ENCODE assay signal across 8 cellular contexts in the genomic region with DNA sequence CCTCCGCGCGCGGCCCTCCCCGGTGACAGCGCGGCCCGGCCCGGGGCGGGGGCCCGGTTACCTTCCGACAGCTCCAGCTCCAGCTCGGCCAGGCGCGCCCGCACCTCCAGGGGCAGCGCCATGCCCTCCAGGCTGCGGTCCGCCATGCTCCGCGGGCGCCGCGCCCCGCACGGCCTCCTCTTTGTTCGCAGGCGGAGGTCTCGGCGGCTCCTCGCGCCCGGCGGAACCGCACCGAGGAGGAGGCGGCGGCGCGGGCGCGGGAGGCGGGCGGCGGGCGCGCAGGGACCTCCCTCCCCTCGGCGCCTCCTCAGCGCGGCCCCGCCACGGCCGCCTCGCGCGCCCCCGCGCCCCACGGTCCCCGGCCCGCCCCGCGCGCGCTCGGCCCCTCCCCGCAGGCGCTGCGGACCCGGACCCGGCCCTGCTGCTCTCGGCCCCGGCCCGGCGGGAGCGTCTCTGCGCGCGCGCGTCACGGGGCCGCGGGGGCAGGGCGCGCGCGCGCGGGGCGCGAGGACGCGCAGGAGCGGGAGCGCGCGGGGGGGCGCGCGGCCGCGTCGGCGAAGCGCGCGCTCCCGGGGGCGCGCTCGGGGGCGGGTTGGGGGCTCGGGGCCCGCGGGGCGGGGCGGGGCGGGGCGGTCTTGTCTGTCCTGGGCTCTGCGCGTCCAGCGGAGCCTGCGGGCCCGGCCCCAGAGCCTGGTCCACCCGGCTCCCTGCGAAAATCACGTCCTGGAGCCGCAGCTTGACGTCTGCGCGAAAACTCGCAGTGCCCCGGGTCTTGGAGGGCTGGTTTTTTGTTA. TPM values are rescaled to one million over a fixed set of nuclear protein-coding genes. Genes with fewer than 3 reads are reported as not detected.
DNase-seq lines count a peak whose midpoint lies in the region; ATAC-seq and TF ChIP-seq lines count a peak whose summit lies in the region.

DIP2C (minus strand) TSS at position 236 of the 794 bp plus-strand sequence; CDS start at position 146, 90 bp downstream.

- H3K9me3 Mint-ChIP-seq in activated T-cell treated with anti-CD3 and anti-CD28 coated beads, Interleukin-2, amount 50 U/mL, for 4 hours: no peaks in the 10 kb centered on the region
- no peaks in the 10 kb centered on the region for H3K9me3 Mint-ChIP-seq in effector memory CD8-positive, alpha-beta T cell

- 0% methylated on average over 14 of the region's 135 CpGs for WGBS in right lobe of liver (ENCODE audit: insufficient coverage, low coverage, low lambda C conversion rate, missing lambda C conversion rate)

- H3K9me3 ChIP-seq in right lobe of liver: no peaks in the 10 kb centered on the region

- H3K4me1 ChIP-seq in right lobe of liver: peaks cover 0 to 5% (median 3%) of the 10 kb centered on the region in 4 donors

- TF ChIP-seq CTCF in right lobe of liver (IDR thresholded peaks at IDR 0.05): no peak
- no peak for TF ChIP-seq CTCF in subcutaneous adipose tissue (IDR thresholded peaks at IDR 0.05; ENCODE audit: low read depth)

- no peak within 1 kb of the TSS for H3K4me3 Mint-ChIP-seq in activated T-cell treated with anti-CD3 and anti-CD28 coated beads, Interleukin-2, amount 50 U/mL, for 4 hours
- H3K4me3 Mint-ChIP-seq in effector memory CD8-positive, alpha-beta T cell: peak within 1 kb of the TSS; percentile 45 to 71

- H3K27me3 ChIP-seq in right lobe of liver: no peaks in the 10 kb centered on the region

- peaks cover 6% of the 10 kb centered on the region for H3K4me1 Mint-ChIP-seq in activated T-cell treated with anti-CD3 and anti-CD28 coated beads, Interleukin-2, amount 50 U/mL, for 4 hours (ENCODE audit: low read depth)
- H3K4me1 Mint-ChIP-seq in effector memory CD8-positive, alpha-beta T cell (ENCODE audit: low read depth in 2 of 2): peaks cover 0 to 5% of the 10 kb centered on the region in 2 donors

- DNase-seq in activated T-cell treated with anti-CD3 and anti-CD28 coated beads, Interleukin-2, amount 50 U/mL, for 4 hours: no peak
- DNase-seq in activated T-cell treated with anti-CD3 and anti-CD28 coated beads for 4 hours: no peak
- peak; percentile 75 for DNase-seq in RKO (ENCODE audit: low spot score)
- no peak for DNase-seq in effector memory CD8-positive, alpha-beta T cell
- DNase-seq in right lobe of liver: peak; percentile 82 to 86 (median 84)

- TF ChIP-seq POLR2A in right lobe of liver (IDR thresholded peaks at IDR 0.05): peak; percentile 60

- H3K27ac ChIP-seq in right lobe of liver: peak within 1 kb of the TSS; percentile 77 to 93 (median 90)

- H3K36me3 ChIP-seq in right lobe of liver: no peaks in the 10 kb centered on the region

- intact Hi-C loops in right lobe of liver (cut with DNase I): no loop called here

- H3K4me3 ChIP-seq in right lobe of liver: peak within 1 kb of the TSS; percentile 59 to 74 (median 65)

- H3K27ac Mint-ChIP-seq in effector memory CD8-positive, alpha-beta T cell: no peak within 1 kb of the TSS

- ATAC-seq in activated T-cell treated with anti-CD3 and anti-CD28 coated beads, Interleukin-2, amount 50 U/mL, for 4 hours: peak; percentile 23 to 39
- ATAC-seq in effector memory CD8-positive, alpha-beta T cell (replicated peaks): no peak
- peak; percentile 86 to 92 (median 88) for ATAC-seq in right lobe of liver
- ATAC-seq in HG03196 (IDR thresholded peaks at IDR 0.05; ENCODE audit: unreplicated experiment): no peak
- ATAC-seq in HG02973 (IDR thresholded peaks at IDR 0.05; ENCODE audit: unreplicated experiment): no peak

- peaks cover 49% of the 10 kb centered on the region for H3K27me3 Mint-ChIP-seq in activated T-cell treated with anti-CD3 and anti-CD28 coated beads, Interleukin-2, amount 50 U/mL, for 4 hours (ENCODE audit: low read depth)
- H3K27me3 Mint-ChIP-seq in effector memory CD8-positive, alpha-beta T cell: peaks cover 53 to 70% of the 10 kb centered on the region in 2 donors

- no peaks in the 10 kb centered on the region for H3K36me3 Mint-ChIP-seq in activated T-cell treated with anti-CD3 and anti-CD28 coated beads, Interleukin-2, amount 50 U/mL, for 4 hours (ENCODE audit: insufficient read depth)
- no peaks in the 10 kb centered on the region for H3K36me3 Mint-ChIP-seq in effector memory CD8-positive, alpha-beta T cell (ENCODE audit: insufficient read depth)

RNA-seq across cellular contexts. Expression of gene DIP2C, which starts in this region (rescaled TPM):
- total RNA-seq in activated T-cell treated with anti-CD3 and anti-CD28 coated beads, Interleukin-2, amount 50 U/mL, for 4 hours: under 1 TPM; 0.20 to 0.27 (median 0.26) TPM
- 10 to 100 TPM in 5 of 6 experiments, 1 to 10 TPM in 1; 8.0 to 13.5 (median 11.7) TPM for total RNA-seq in right lobe of liver
- total RNA-seq in subcutaneous adipose tissue: 10 to 100 TPM; 32.1 to 64.0 (median 40.5) TPM

Comparison
In these comparisons a context has a peak if more than half of its experiments do, and no peak if none do; other contexts are left out.
1. RNA of gene DIP2C (total RNA-seq): 32.1 to 64.0 TPM in subcutaneous adipose tissue and 8.0 to 13.5 TPM in right lobe of liver; 0.20 to 0.27 TPM in activated T-cell treated with anti-CD3 and anti-CD28 coated beads, Interleukin-2, amount 50 U/mL, for 4 hours; every median in the first group is over 4 times any median in the second.
2. Peak in ATAC-seq in activated T-cell treated with anti-CD3 and anti-CD28 coated beads, Interleukin-2, amount 50 U/mL, for 4 hours; RNA of the gene not detected or under 1 TPM.
3. ATAC-seq: peak in right lobe of liver (4 of 4); none in effector memory CD8-positive, alpha-beta T cell (single experiment), HG03196 (single experiment) and HG02973 (single experiment).
4. DNase-seq: peak in RKO (single experiment) and right lobe of liver (3 of 3); none in activated T-cell treated with anti-CD3 and anti-CD28 coated beads, Interleukin-2, amount 50 U/mL, for 4 hours (single experiment), activated T-cell treated with anti-CD3 and anti-CD28 coated beads for 4 hours (single experiment) and effector memory CD8-positive, alpha-beta T cell (0 of 3).